Comparison of ENCODE assay signal across 21 cellular contexts in the genomic region with DNA sequence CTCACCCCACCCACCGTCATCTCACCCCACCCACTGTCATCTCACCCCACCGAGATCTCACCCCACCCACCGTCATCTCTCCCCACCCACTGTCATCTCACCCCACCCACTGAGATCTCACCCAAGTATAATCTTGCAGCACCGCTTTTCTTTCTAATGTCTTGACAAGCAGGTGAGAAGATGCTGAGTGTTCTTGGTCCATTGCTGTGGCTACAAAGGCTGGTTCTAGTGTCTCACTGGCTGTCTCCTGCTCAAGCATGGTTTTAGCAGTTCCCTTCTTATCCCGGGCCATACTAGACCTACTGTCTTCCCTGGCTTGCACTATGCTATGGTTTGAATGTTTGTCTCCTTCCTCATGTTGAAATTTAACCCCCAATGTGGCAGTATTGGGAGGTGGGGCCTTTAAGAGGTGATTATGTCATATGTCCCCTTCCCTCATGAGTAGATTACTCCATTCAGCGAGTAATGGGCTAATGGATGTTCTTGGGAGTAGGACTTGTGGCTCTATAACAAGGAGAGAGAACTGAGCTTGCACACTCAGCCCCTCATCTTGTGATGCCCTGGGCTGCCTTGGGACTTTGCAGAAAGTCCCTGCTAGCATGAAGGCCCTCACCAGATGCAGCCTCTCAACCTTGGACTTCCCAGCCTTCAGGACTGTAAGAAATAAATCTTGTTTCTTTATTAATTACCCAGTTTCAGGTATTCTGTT. TPM values are rescaled to one million over a fixed set of nuclear protein-coding genes. Genes with fewer than 3 reads are reported as not detected.
DNase-seq lines count a peak whose midpoint lies in the region; ATAC-seq and TF ChIP-seq lines count a peak whose summit lies in the region.
"Had no signal": no experiment of that assay in that cellular context is flagged by ENCODE, and none has a peak within 500 bp of the region (broad histone marks: within the 10 kb centered on the region; RNA-seq: fewer than 3 reads in every experiment).

No MANE protein-coding gene starts in this region.

- no peak overlapping the region for H3K4me3 Mint-ChIP-seq in activated CD4-positive, alpha-beta T cell treated with anti-CD3 and anti-CD28 coated beads for 36 hours
- H3K4me3 Mint-ChIP-seq: activated naive CD4-positive, alpha-beta T cell treated with anti-CD3 and anti-CD28 coated beads, Interleukin-2, amount 10 ng/mL, durations not matched to agents 7 days and 5 days; stimulated activated naive CD8-positive, alpha-beta T cell treated with anti-CD3 and anti-CD28 coated beads, Interleukin-15, Interleukin-2, amounts not matched to agents 100 ng/mL and 50 ng/mL, for 24 hours had no signal

- intact Hi-C loops in activated CD4-positive, alpha-beta T cell treated with anti-CD3 and anti-CD28 coated beads for 36 hours (cut with DNase I, micrococcal nuclease): no loop called here
- intact Hi-C loops in colonic mucosa (cut with DNase I) (no loop called here), sciatic nerve (cut with DNase I) (no loop called here)

- H3K9me3 Mint-ChIP-seq in activated CD4-positive, alpha-beta T cell treated with anti-CD3 and anti-CD28 coated beads for 36 hours (ENCODE audit: low read depth): no peaks in the 10 kb centered on the region
- H3K9me3 Mint-ChIP-seq: stimulated activated naive CD8-positive, alpha-beta T cell treated with anti-CD3 and anti-CD28 coated beads, Interleukin-15, Interleukin-2, amounts not matched to agents 100 ng/mL and 50 ng/mL, for 24 hours had no signal

- H3K27ac ChIP-seq in RWPE2 (ENCODE audit: poor library complexity, severe bottlenecking): no peak overlapping the region
- no peak overlapping the region for H3K27ac ChIP-seq in colonic mucosa
- no peak overlapping the region for H3K27ac ChIP-seq in coronary artery
- no peak overlapping the region for H3K27ac ChIP-seq in foreskin keratinocyte
- H3K27ac ChIP-seq: epithelial cell of prostate, pancreas, right lobe of liver, RWPE1, transverse colon had no signal

- no peaks in the 10 kb centered on the region for H3K36me3 Mint-ChIP-seq in activated CD4-positive, alpha-beta T cell treated with anti-CD3 and anti-CD28 coated beads for 36 hours (ENCODE audit: low read depth)
- H3K36me3 Mint-ChIP-seq: activated naive CD4-positive, alpha-beta T cell treated with anti-CD3 and anti-CD28 coated beads, Interleukin-2, amount 10 ng/mL, durations not matched to agents 7 days and 5 days had no signal

- CTCF ChIA-PET in activated CD4-positive, alpha-beta T cell treated with anti-CD3 and anti-CD28 coated beads for 36 hours (lab: Charles Lee): no interaction called here

- H3K27ac Mint-ChIP-seq in activated CD4-positive, alpha-beta T cell treated with anti-CD3 and anti-CD28 coated beads for 36 hours: peak overlapping the region; percentile 58
- H3K27ac Mint-ChIP-seq: activated naive CD4-positive, alpha-beta T cell treated with anti-CD3 and anti-CD28 coated beads, Interleukin-2, amount 10 ng/mL, durations not matched to agents 7 days and 5 days; stimulated activated naive CD8-positive, alpha-beta T cell treated with anti-CD3 and anti-CD28 coated beads, Interleukin-15, Interleukin-2, amounts not matched to agents 100 ng/mL and 50 ng/mL, for 24 hours had no signal

- H3K36me3 ChIP-seq in RWPE2 (ENCODE audit: low read depth): no peaks in the 10 kb centered on the region
- H3K36me3 ChIP-seq in colonic mucosa: no peaks in the 10 kb centered on the region
- H3K36me3 ChIP-seq: BE2C, pancreas, right lobe of liver, transverse colon had no signal

- H3K4me3 ChIP-seq in RWPE2 (ENCODE audit: severe bottlenecking): no peak overlapping the region
- no peak overlapping the region for H3K4me3 ChIP-seq in colonic mucosa
- no peak overlapping the region for H3K4me3 ChIP-seq in coronary artery
- H3K4me3 ChIP-seq: pancreas, right lobe of liver, transverse colon had no signal

- H3K9me3 ChIP-seq in RWPE2 (ENCODE audit: severe bottlenecking) (no peaks in the 10 kb centered on the region), colonic mucosa (no peaks in the 10 kb centered on the region)
- H3K9me3 ChIP-seq: BE2C, pancreas, right lobe of liver, transverse colon had no signal

- DNase-seq in activated CD4-positive, alpha-beta T cell treated with anti-CD3 and anti-CD28 coated beads for 36 hours: no peak
- no peak for DNase-seq in activated CD4-positive, alpha-beta T cell treated with anti-CD3 and anti-CD28 coated beads, Interleukin-2, amount 50 U/mL, for 4 hours
- DNase-seq in RWPE2 (ENCODE audit: low spot score) (peak; percentile 11), colonic mucosa (peak; percentile 12), sciatic nerve (ENCODE audit: low spot score) (peak; percentile 4), T-helper 9 cell (no peak), coronary artery (ENCODE audit: low spot score) (no peak), foreskin keratinocyte (no peak)
- DNase-seq: activated naive CD4-positive, alpha-beta T cell treated with anti-CD3 and anti-CD28 coated beads, Interleukin-2, amount 10 ng/mL, durations not matched to agents 7 days and 5 days; BE2C; foreskin melanocyte; GF-D8; Karpas-422; NCI-H2081; NCI-H510A treated with DMSO at 0.1 percent for 48 hours; transverse colon had no signal

- H3K27me3 Mint-ChIP-seq in activated CD4-positive, alpha-beta T cell treated with anti-CD3 and anti-CD28 coated beads for 36 hours: no peaks in the 10 kb centered on the region
- H3K27me3 Mint-ChIP-seq: activated naive CD4-positive, alpha-beta T cell treated with anti-CD3 and anti-CD28 coated beads, Interleukin-2, amount 10 ng/mL, durations not matched to agents 7 days and 5 days; stimulated activated naive CD8-positive, alpha-beta T cell treated with anti-CD3 and anti-CD28 coated beads, Interleukin-15, Interleukin-2, amounts not matched to agents 100 ng/mL and 50 ng/mL, for 24 hours had no signal

- no peaks in the 10 kb centered on the region for H3K27me3 ChIP-seq in RWPE2 (ENCODE audit: insufficient read depth, poor library complexity, severe bottlenecking)
- no peaks in the 10 kb centered on the region for H3K27me3 ChIP-seq in colonic mucosa
- no peaks in the 10 kb centered on the region for H3K27me3 ChIP-seq in foreskin keratinocyte
- H3K27me3 ChIP-seq: BE2C, pancreas, right lobe of liver, transverse colon had no signal

- POLR2A ChIA-PET in activated CD4-positive, alpha-beta T cell treated with anti-CD3 and anti-CD28 coated beads for 36 hours (lab: Charles Lee): no interaction called here

- ATAC-seq in activated CD4-positive, alpha-beta T cell treated with anti-CD3 and anti-CD28 coated beads for 36 hours: no peak
- ATAC-seq in RWPE2 (ENCODE audit: low read depth): no peak
- ATAC-seq in sciatic nerve: no peak
- no peak for ATAC-seq in foreskin keratinocyte
- ATAC-seq: pancreas, right lobe of liver had no signal

- peaks cover 5% of the 10 kb centered on the region for H3K4me1 Mint-ChIP-seq in activated CD4-positive, alpha-beta T cell treated with anti-CD3 and anti-CD28 coated beads for 36 hours

- no peak for TF ChIP-seq CTCF in RWPE2 (IDR thresholded peaks at IDR 0.05; ENCODE audit: poor library complexity, severe bottlenecking)
- no peak for TF ChIP-seq CTCF in colonic mucosa (IDR thresholded peaks at IDR 0.05)
- no peak for TF ChIP-seq CTCF in coronary artery (IDR thresholded peaks at IDR 0.05)
- no peak for TF ChIP-seq CTCF in foreskin keratinocyte (conservative IDR thresholded peaks at IDR 0.05)

- H3K4me1 ChIP-seq in RWPE2 (ENCODE audit: insufficient read depth, poor library complexity, severe bottlenecking) (no peaks in the 10 kb centered on the region), colonic mucosa (peaks cover 5% of the 10 kb centered on the region), foreskin keratinocyte (no peaks in the 10 kb centered on the region)
- H3K4me1 ChIP-seq: BE2C, pancreas, right lobe of liver, transverse colon had no signal

- H3K9ac ChIP-seq in colonic mucosa (ENCODE audit: low read depth in 2 of 2, low read length in 2 of 2): no peak overlapping the region

RNA-seq across cellular contexts. Expression of gene PPP2R5C, which starts 47.7 kb away (rescaled TPM):
- 100 to 1,000 TPM; 232 to 281 TPM for total RNA-seq in activated CD4-positive, alpha-beta T cell treated with anti-CD3 and anti-CD28 coated beads for 36 hours
- total RNA-seq in colonic mucosa (100 to 1,000 TPM; 146 to 153 TPM), sciatic nerve (144 TPM), foreskin keratinocyte (74.5 and 77.0 TPM in 2 replicates)
- 51.8 and 54.7 TPM in 2 replicates for polyA plus RNA-seq in foreskin keratinocyte

Comparison
In these comparisons a context has a peak if more than half of its experiments do, and no peak if none do; other contexts are left out.
1. DNase-seq: peak in RWPE2 (single experiment), colonic mucosa (single experiment) and sciatic nerve (single experiment); none in activated CD4-positive, alpha-beta T cell treated with anti-CD3 and anti-CD28 coated beads for 36 hours (single experiment), activated CD4-positive, alpha-beta T cell treated with anti-CD3 and anti-CD28 coated beads, Interleukin-2, amount 50 U/mL, for 4 hours (0 of 2), T-helper 9 cell (single experiment), coronary artery (single experiment) and foreskin keratinocyte (0 of 2).